ENCODE assay signal across 8 cellular contexts in the genomic region with DNA sequence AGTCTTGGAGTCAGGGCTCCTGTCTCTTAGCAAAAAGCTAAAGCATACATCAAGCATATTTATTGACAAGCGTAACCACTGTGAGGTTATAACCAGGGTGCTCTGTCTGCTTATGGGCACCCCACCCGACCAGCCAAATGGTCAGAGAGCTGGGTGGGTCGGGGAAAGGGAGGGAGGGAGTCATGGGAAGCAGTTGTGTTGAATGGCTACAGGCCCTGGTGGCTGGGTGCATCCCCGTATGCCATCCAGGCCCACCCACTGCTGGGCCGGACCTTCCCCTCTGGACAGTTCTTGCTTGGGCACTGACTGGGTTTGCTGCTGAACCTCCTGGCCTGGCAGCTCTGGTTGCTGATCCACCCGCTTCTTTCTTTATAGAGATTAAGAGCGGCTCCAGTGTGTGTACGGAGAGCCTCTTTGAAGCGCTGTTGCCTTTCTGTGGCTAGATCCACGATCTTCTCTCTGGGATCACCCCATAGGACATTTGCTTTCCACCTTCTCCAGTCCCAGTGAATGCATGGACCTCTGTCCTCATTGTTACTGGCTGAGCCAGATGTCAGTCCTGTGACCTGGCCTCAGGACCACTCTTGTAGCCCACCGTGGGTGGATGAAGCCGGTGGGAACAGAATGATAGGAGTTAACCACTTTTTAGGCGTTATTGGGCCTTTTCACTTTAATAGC. TPM values are rescaled to one million over a fixed set of nuclear protein-coding genes. Genes with fewer than 3 reads are reported as not detected.
DNase-seq lines count a peak whose midpoint lies in the region; ATAC-seq and TF ChIP-seq lines count a peak whose summit lies in the region.

No MANE protein-coding gene starts in this region.

- H3K27me3 ChIP-seq in CD8-positive, alpha-beta memory T cell (ENCODE audit: insufficient read depth, low read length, poor library complexity, severe bottlenecking), result no peaks in the 10 kb centered on the region
- H3K27me3 ChIP-seq in prostate gland (replicated peaks; ENCODE audit: insufficient read depth) (no peaks in the 10 kb centered on the region), BE2C (no peaks in the 10 kb centered on the region)

- WGBS in prostate gland, result 40% methylated on average over 13 of the region's 13 CpGs

- H3K4me1 ChIP-seq in CD8-positive, alpha-beta memory T cell (ENCODE audit: insufficient read depth, low read length), result peaks cover 46% of the 10 kb centered on the region
- H3K4me1 ChIP-seq in prostate gland (replicated peaks) (peaks cover 18% of the 10 kb centered on the region), BE2C (peaks cover 5% of the 10 kb centered on the region; the same call in 1 of the 2 replicates)

- peaks cover 0 to 2% of the 10 kb centered on the region in 2 donors for H3K27me3 Mint-ChIP-seq in CD8-positive, alpha-beta memory T cell

- intact Hi-C loops in prostate gland (cut with DNase I), result loop anchor here (5.0 kb wide), 1 partner anchor 58 kb away; a partner anchor contains a TSS

- H3K4me1 Mint-ChIP-seq in CD8-positive, alpha-beta memory T cell, result peaks cover 79 to 96% (median 89%) of the 10 kb centered on the region in 3 donors

- TF ChIP-seq CTCF in fibroblast of the aortic adventitia (IDR thresholded peaks at IDR 0.05; ENCODE audit: insufficient read depth, low read length), result no peak
- no peak for TF ChIP-seq CTCF in prostate gland (IDR thresholded peaks at IDR 0.05)
- TF ChIP-seq CTCF in BE2C (IDR thresholded peaks at IDR 0.05; ENCODE audit: low read depth, low read length), result no peak
- TF ChIP-seq CTCF in GM20000 (IDR thresholded peaks at IDR 0.05; ENCODE audit: extremely low read depth, missing control alignments), result no peak

- POLR2A ChIA-PET in CD8-positive, alpha-beta memory T cell (lab: Charles Lee), result interaction anchor here (1.0 kb wide), 1 partner anchor 22 kb away, joined by 4 read pairs; no protein-coding TSS in a partner anchor

- H3K9me3 ChIP-seq in CD8-positive, alpha-beta memory T cell (ENCODE audit: low read length), result no peaks in the 10 kb centered on the region
- H3K9me3 ChIP-seq in prostate gland, result no peaks in the 10 kb centered on the region
- H3K9me3 ChIP-seq in BE2C, result no peaks in the 10 kb centered on the region

- CTCF ChIA-PET in CD8-positive, alpha-beta memory T cell (lab: Charles Lee), result interaction anchor here (1.0 to 4.5 kb wide), 3 partner anchors 10 to 44 kb away, joined by 3 to 15 read pairs (median 3); no protein-coding TSS in a partner anchor

- no peaks in the 10 kb centered on the region for H3K9me3 Mint-ChIP-seq in CD8-positive, alpha-beta memory T cell

- ATAC-seq in SK-N-SH treated with all-trans-retinoic acid at 6 μM for 48 hours, result peak; percentile 40

- H3K27ac ChIP-seq in CD8-positive, alpha-beta memory T cell (ENCODE audit: low read depth, low read length), result peak overlapping the region; percentile 35
- peak overlapping the region; percentile 74 to 83 for H3K27ac ChIP-seq in prostate gland

- peak overlapping the region; percentile 71 to 100 (median 96) for H3K27ac Mint-ChIP-seq in CD8-positive, alpha-beta memory T cell

- no peak overlapping the region for H3K4me3 ChIP-seq in CD8-positive, alpha-beta memory T cell (ENCODE audit: low read length)
- H3K4me3 ChIP-seq in fibroblast of the aortic adventitia (ENCODE audit: low read depth, low read length) (peak overlapping the region; percentile 40), prostate gland (no peak overlapping the region), BE2C (ENCODE audit: low read depth, low read length) (no peak overlapping the region)

- H3K36me3 ChIP-seq in CD8-positive, alpha-beta memory T cell (ENCODE audit: insufficient read depth, low read length), result peaks cover 5% of the 10 kb centered on the region
- H3K36me3 ChIP-seq in prostate gland, result no peaks in the 10 kb centered on the region
- H3K36me3 ChIP-seq in BE2C, result no peaks in the 10 kb centered on the region

- DNase-seq in CD8-positive, alpha-beta memory T cell, result no peak
- DNase-seq in fibroblast of the aortic adventitia (ENCODE audit: low read depth) (no peak), prostate gland (ENCODE audit: low spot score) (no peak), medulla oblongata (ENCODE audit: extremely low spot score) (no peak), NCI-H1105 treated with DMSO at 0.1 percent for 48 hours (lab: John Stamatoyannopoulos, UW) (no peak), BE2C (no peak), GM20000 (ENCODE audit: low spot score) (no peak)

- TF ChIP-seq POLR2A in prostate gland (IDR thresholded peaks at IDR 0.05), result no peak

- H3K4me3 Mint-ChIP-seq in CD8-positive, alpha-beta memory T cell, result peak overlapping the region in 1 of 7 donors; percentile 61

- H3K36me3 Mint-ChIP-seq in CD8-positive, alpha-beta memory T cell, result peaks cover 0 to 42% (median 7%) of the 10 kb centered on the region in 3 donors

TF ChIP-seq in SK-N-SH treated with all-trans-retinoic acid at 6 μM for 48 hours, 23 proteins besides CTCF, POLR2A, EP300 and RAD21:
- peak; percentile 44; the same call in 1 of the 2 replicates for TF ChIP-seq ISL1 (CRISPR knock-in tag; IDR thresholded peaks at IDR 0.05)
- no peak for TF ChIP-seq ZNF8 (CRISPR knock-in tag; IDR thresholded peaks at IDR 0.05)
- TF ChIP-seq, protein P1, sequence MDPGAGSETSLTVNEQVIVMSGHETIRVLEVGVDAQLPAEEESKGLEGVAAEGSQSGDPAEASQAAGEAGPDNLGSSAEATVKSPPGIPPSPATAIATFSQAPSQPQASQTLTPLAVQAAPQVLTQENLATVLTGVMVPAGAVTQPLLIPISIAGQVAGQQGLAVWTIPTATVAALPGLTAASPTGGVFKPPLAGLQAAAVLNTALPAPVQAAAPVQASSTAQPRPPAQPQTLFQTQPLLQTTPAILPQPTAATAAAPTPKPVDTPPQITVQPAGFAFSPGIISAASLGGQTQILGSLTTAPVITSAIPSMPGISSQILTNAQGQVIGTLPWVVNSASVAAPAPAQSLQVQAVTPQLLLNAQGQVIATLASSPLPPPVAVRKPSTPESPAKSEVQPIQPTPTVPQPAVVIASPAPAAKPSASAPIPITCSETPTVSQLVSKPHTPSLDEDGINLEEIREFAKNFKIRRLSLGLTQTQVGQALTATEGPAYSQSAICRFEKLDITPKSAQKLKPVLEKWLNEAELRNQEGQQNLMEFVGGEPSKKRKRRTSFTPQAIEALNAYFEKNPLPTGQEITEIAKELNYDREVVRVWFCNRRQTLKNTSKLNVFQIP (CRISPR knock-in tag; IDR thresholded peaks at IDR 0.05; ENCODE audit: borderline replicate concordance, low read depth), result no peak
- no peak for TF ChIP-seq ZFP30 (CRISPR knock-in tag; IDR thresholded peaks at IDR 0.05)

RNA-seq across cellular contexts. Expression of a gene that starts 59.6 kb away (rescaled TPM):
- 10 to 100 TPM; 30.2 to 34.2 TPM for total RNA-seq in CD8-positive, alpha-beta memory T cell
- polyA plus RNA-seq in CD8-positive, alpha-beta memory T cell, result 31.7 TPM
- total RNA-seq in fibroblast of the aortic adventitia (ENCODE audit: low replicate concordance) (53.6 and 96.3 TPM in 2 replicates), prostate gland (10 to 100 TPM; 30.6 to 45.4 TPM)
- polyA plus RNA-seq in BE2C (2012; ENCODE audit: insufficient read depth, insufficient read length, low read depth), result 2.1 TPM
